ENCODE assay signal across 17 cellular contexts in the genomic region with DNA sequence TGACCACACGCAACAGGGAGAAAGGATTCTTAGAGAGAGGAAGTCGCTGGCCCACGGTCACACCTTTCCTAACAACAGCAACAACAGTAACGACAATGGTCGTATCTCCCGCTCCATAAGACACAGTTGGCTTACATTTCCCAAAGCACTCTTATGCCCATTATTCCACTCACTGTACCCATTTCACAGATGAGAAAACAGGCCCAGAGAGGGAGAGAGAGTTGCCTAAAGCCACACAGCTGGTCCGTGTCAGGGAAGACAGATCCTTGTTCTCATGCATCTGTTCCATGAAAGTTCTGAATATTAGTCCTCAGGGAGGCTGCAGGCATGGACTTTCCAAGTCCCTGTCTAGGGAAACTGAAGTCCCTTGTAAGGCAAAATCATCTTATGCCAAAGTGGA. TPM values are rescaled to one million over a fixed set of nuclear protein-coding genes. Genes with fewer than 3 reads are reported as not detected.
DNase-seq lines count a peak whose midpoint lies in the region; ATAC-seq lines count a peak whose summit lies in the region.
"Had no signal": no experiment of that assay in that cellular context is flagged by ENCODE, and none has a peak within 500 bp of the region (broad histone marks: within the 10 kb centered on the region; RNA-seq: fewer than 3 reads in every experiment).

No MANE protein-coding gene starts in this region.

- H2BK5ac ChIP-seq in mesendoderm (ENCODE audit: low read length): no peak overlapping the region

- H2BK120ac ChIP-seq in mesendoderm (ENCODE audit: low read depth, low read length): no peak overlapping the region

- no peaks in the 10 kb centered on the region for H3K36me3 Mint-ChIP-seq in activated CD8-positive, alpha-beta memory T cell treated with anti-CD3 and anti-CD28 coated beads, Interleukin-2, amount 10 ng/mL, durations not matched to agents 7 days and 5 days

- H3K4me1 Mint-ChIP-seq in activated CD8-positive, alpha-beta memory T cell treated with anti-CD3 and anti-CD28 coated beads, Interleukin-2, amount 10 ng/mL, durations not matched to agents 7 days and 5 days: peaks cover 35% of the 10 kb centered on the region
- H3K4me1 Mint-ChIP-seq: GM23338 had no signal

- H3K27ac Mint-ChIP-seq in activated CD8-positive, alpha-beta memory T cell treated with anti-CD3 and anti-CD28 coated beads, Interleukin-2, amount 10 ng/mL, durations not matched to agents 7 days and 5 days: no peak overlapping the region
- H3K27ac Mint-ChIP-seq: CD4-positive, alpha-beta T cell; GM23338 had no signal

- WGBS in mesendoderm (ENCODE audit: extremely low coverage, insufficient coverage, low lambda C conversion rate): no CpG with 5 or more reads among the region's 7 CpGs

- no peak overlapping the region for H3K4ac ChIP-seq in mesendoderm (ENCODE audit: low read depth, low read length)

- no peak overlapping the region for H2BK15ac ChIP-seq in mesendoderm (replicated peaks; ENCODE audit: low read depth)

- ATAC-seq in activated CD8-positive, alpha-beta memory T cell treated with anti-CD3 and anti-CD28 coated beads, Interleukin-2, amount 10 ng/mL, durations not matched to agents 7 days and 5 days: no peak
- no peak for ATAC-seq in GM21367 (IDR thresholded peaks at IDR 0.05; ENCODE audit: unreplicated experiment)
- ATAC-seq: GM23338 had no signal

- no peaks in the 10 kb centered on the region for H3K27me3 ChIP-seq in mesendoderm (ENCODE audit: insufficient read depth, low read length, poor library complexity)

- H2AK5ac ChIP-seq in mesendoderm (ENCODE audit: low read length): no peak overlapping the region

- H3K36me3 ChIP-seq in mesendoderm (ENCODE audit: control insufficient read depth, insufficient read depth, low read length): no peaks in the 10 kb centered on the region

- no peak overlapping the region for H3K23ac ChIP-seq in mesendoderm (ENCODE audit: low read length)

- H3K79me2 ChIP-seq in mesendoderm (ENCODE audit: control insufficient read depth, insufficient read depth, low read length): no peaks in the 10 kb centered on the region

- H4K8ac ChIP-seq in mesendoderm (ENCODE audit: low read depth, low read length): no peak overlapping the region

- DNase-seq in activated CD8-positive, alpha-beta memory T cell treated with anti-CD3 and anti-CD28 coated beads, Interleukin-2, amount 10 ng/mL, durations not matched to agents 7 days and 5 days: peak; percentile 12
- no peak for DNase-seq in activated CD8-positive, alpha-beta memory T cell treated with anti-CD3 and anti-CD28 coated beads for 24 hours
- DNase-seq in stimulated activated CD4-positive, alpha-beta T cell treated with anti-CD3 and anti-CD28 coated beads, Interleukin-4, amount 100 ng/mL, for 24 hours: peak; percentile 1
- no peak for DNase-seq in stimulated activated CD4-positive, alpha-beta T cell treated with anti-CD3 and anti-CD28 coated beads, Interleukin-4, amount 100 ng/mL, for 4 hours
- DNase-seq in stimulated activated CD8-positive, alpha-beta memory T cell treated with anti-CD3 and anti-CD28 coated beads, Interleukin-4, amount 100 ng/mL, for 48 hours: peak; percentile 8
- DNase-seq in mesendoderm: no peak
- DNase-seq: AML-193; Caco-2; CD4-positive, alpha-beta T cell; HCEC 1CT had no signal

- H3K9me3 Mint-ChIP-seq in activated CD8-positive, alpha-beta memory T cell treated with anti-CD3 and anti-CD28 coated beads, Interleukin-2, amount 10 ng/mL, durations not matched to agents 7 days and 5 days (ENCODE audit: low read depth): peaks cover 2% of the 10 kb centered on the region

- no peaks in the 10 kb centered on the region for H3K4me1 ChIP-seq in mesendoderm (ENCODE audit: control insufficient read depth, low read depth, low read length)
- H3K4me1 ChIP-seq: Caco-2 had no signal

- H3K4me2 ChIP-seq in mesendoderm (ENCODE audit: low read length): no peak overlapping the region
- H3K4me2 ChIP-seq: A549, GM23338 had no signal

- H3K4me3 ChIP-seq in mesendoderm (ENCODE audit: low read length): no peak overlapping the region
- H3K4me3 ChIP-seq: A549, GM23338 had no signal

- no peak overlapping the region for H3K9ac ChIP-seq in mesendoderm (ENCODE audit: low read length)

- peaks cover 20% of the 10 kb centered on the region for H3K27me3 Mint-ChIP-seq in activated CD8-positive, alpha-beta memory T cell treated with anti-CD3 and anti-CD28 coated beads, Interleukin-2, amount 10 ng/mL, durations not matched to agents 7 days and 5 days

- H4K5ac ChIP-seq in mesendoderm (ENCODE audit: low read length): no peak overlapping the region

- H3K79me1 ChIP-seq in mesendoderm (ENCODE audit: low read length): no peaks in the 10 kb centered on the region

- H3K18ac ChIP-seq in mesendoderm (ENCODE audit: low read length): no peak overlapping the region

- no peak overlapping the region for H3K27ac ChIP-seq in mesendoderm (ENCODE audit: low read depth, low read length)
- H3K27ac ChIP-seq: 22Rv1, A549, C4-2B had no signal

- H3K4me3 Mint-ChIP-seq in activated CD8-positive, alpha-beta memory T cell treated with anti-CD3 and anti-CD28 coated beads, Interleukin-2, amount 10 ng/mL, durations not matched to agents 7 days and 5 days: no peak overlapping the region
- H3K4me3 Mint-ChIP-seq: CD4-positive, alpha-beta T cell; GM23338 had no signal

- CTCF ChIA-PET in activated CD8-positive, alpha-beta memory T cell treated with anti-CD3 and anti-CD28 coated beads, Interleukin-2, amount 10 ng/mL, durations not matched to agents 7 days and 5 days (lab: Charles Lee): interaction anchor here (1.4 kb wide), 1 partner anchor 56 kb away, joined by 3 read pairs; no protein-coding TSS in a partner anchor

- H3K56ac ChIP-seq in mesendoderm (ENCODE audit: low read length): no peak overlapping the region

RNA-seq across cellular contexts. Expression of gene ATP2B2, which starts 42.0 kb away (rescaled TPM):
- total RNA-seq in activated CD8-positive, alpha-beta memory T cell treated with anti-CD3 and anti-CD28 coated beads, Interleukin-2, amount 10 ng/mL, durations not matched to agents 7 days and 5 days: not detected
- polyA plus RNA-seq in mesendoderm (2013, experiment 1 of 2): 0.29 TPM
- 0.27 TPM for polyA plus RNA-seq in mesendoderm (2013, experiment 2 of 2)
- total RNA-seq: Caco-2; CD4-positive, alpha-beta T cell; HT-29 had no signal
- polyA plus RNA-seq: BJ had no signal

Comparison
In these comparisons a context has a peak if more than half of its experiments do, and no peak if none do; other contexts are left out.
1. DNase-seq: peak in activated CD8-positive, alpha-beta memory T cell treated with anti-CD3 and anti-CD28 coated beads, Interleukin-2, amount 10 ng/mL, durations not matched to agents 7 days and 5 days (single experiment), stimulated activated CD4-positive, alpha-beta T cell treated with anti-CD3 and anti-CD28 coated beads, Interleukin-4, amount 100 ng/mL, for 24 hours (single experiment) and stimulated activated CD8-positive, alpha-beta memory T cell treated with anti-CD3 and anti-CD28 coated beads, Interleukin-4, amount 100 ng/mL, for 48 hours (single experiment); none in activated CD8-positive, alpha-beta memory T cell treated with anti-CD3 and anti-CD28 coated beads for 24 hours (single experiment), stimulated activated CD4-positive, alpha-beta T cell treated with anti-CD3 and anti-CD28 coated beads, Interleukin-4, amount 100 ng/mL, for 4 hours (0 of 2) and mesendoderm (single experiment).